ENCODE assay signal across 14 cellular contexts in the genomic region with DNA sequence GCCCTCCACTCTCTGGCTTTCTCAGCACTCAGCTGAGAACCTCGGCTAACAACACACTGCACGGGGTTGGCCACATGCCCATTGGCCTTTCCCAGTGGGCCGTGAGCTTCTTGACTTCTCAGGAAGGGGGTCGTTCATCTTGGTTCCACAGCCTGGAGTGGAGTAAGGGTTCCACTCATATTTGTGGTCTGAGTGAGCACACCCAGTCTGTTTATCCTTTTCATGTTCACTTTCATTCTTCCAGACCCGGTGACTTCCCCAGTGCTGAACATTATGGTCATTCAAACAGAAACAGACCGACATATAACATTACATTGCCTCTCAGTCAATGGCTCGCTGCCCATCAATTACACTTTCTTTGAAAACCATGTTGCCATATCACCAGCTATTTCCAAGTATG. TPM values are rescaled to one million over a fixed set of nuclear protein-coding genes. Genes with fewer than 3 reads are reported as not detected.
DNase-seq lines count a peak whose midpoint lies in the region; ATAC-seq and FAIRE-seq lines count a peak whose summit lies in the region.
"Had no signal": no experiment of that assay in that cellular context is flagged by ENCODE, and none has a peak within 500 bp of the region (broad histone marks: within the 10 kb centered on the region; RNA-seq: fewer than 3 reads in every experiment).

No MANE protein-coding gene starts in this region.

- ATAC-seq in GM19035 (IDR thresholded peaks at IDR 0.05; ENCODE audit: unreplicated experiment): no peak
- ATAC-seq: PC-3 had no signal

- no peak for FAIRE-seq in RCC 7860 (lab: Jason Lieb, UNC)
- FAIRE-seq: colon had no signal

- DNase-seq in ELR (ENCODE audit: low read depth): peak; percentile 17
- DNase-seq in RCC 7860 (ENCODE audit: low spot score): peak; percentile 41
- peak; percentile 23 for DNase-seq in fibroblast of gingiva (ENCODE audit: low read depth)
- peak; percentile 54 for DNase-seq in renal cortical epithelial cell (ENCODE audit: low read depth)
- no peak for DNase-seq in globus pallidus (ENCODE audit: low spot score)
- DNase-seq in DMS53 treated with DMSO at 0.1 percent for 48 hours (lab: John Stamatoyannopoulos, UW; ENCODE audit: unreplicated experiment): no peak
- DNase-seq: activated naive CD4-positive, alpha-beta T cell treated with anti-CD3 and anti-CD28 coated beads, Interleukin-2, amount 50 U/mL, for 16 hours; Caco-2; esophagus squamous epithelium; immature natural killer cell; MG63; PC-3 had no signal

RNA-seq across cellular contexts. Expression of a gene that starts 8.2 kb away (rescaled TPM):
- total RNA-seq in renal cortical epithelial cell: 0.20 TPM in 1 of 2 replicates, not detected in the other
- total RNA-seq: Caco-2 had no signal

RNA-seq across cellular contexts. Expression of a gene that starts 39.7 kb away (rescaled TPM):
- 4.5 and 11.4 TPM in 2 replicates for total RNA-seq in renal cortical epithelial cell

RNA-seq across cellular contexts. Expression of a gene that starts 48.9 kb away (rescaled TPM):
- 235 and 745 TPM in 2 replicates for total RNA-seq in renal cortical epithelial cell

RNA-seq across cellular contexts. Expression of a gene that starts 49.6 kb away (rescaled TPM):
- total RNA-seq in renal cortical epithelial cell: 10.6 and 39.6 TPM in 2 replicates

Comparison
In these comparisons a context has a peak if more than half of its experiments do, and no peak if none do; other contexts are left out.
1. DNase-seq: peak in ELR (single experiment), RCC 7860 (single experiment), fibroblast of gingiva (single experiment) and renal cortical epithelial cell (single experiment); none in globus pallidus (single experiment) and DMS53 treated with DMSO at 0.1 percent for 48 hours (single experiment).